8 cellular contexts compared by ENCODE assay signal in genomic region chr1:226674892-226675719, GRCh38.
A peak's percentile ranks its signal among the peaks of the same experiment; 100 is the strongest.
DNase-seq lines count a peak whose midpoint lies in the region; ATAC-seq and TF ChIP-seq lines count a peak whose summit lies in the region.

No MANE protein-coding gene starts in this region.

- peak; percentile 81 for DNase-seq in OCI-M1 (lab: John Stamatoyannopoulos, UW)
- peak; percentile 80 for DNase-seq in activated naive CD8-positive, alpha-beta T cell treated with anti-CD3 and anti-CD28 coated beads for 36 hours
- no peak for DNase-seq in mesothelial cell of epicardium (ENCODE audit: low spot score in 2 of 2, unreplicated experiment in 2 of 2)
- DNase-seq in NCI-H226: no peak
- DNase-seq in ecto neural progenitor cell (ENCODE audit: low spot score): no peak

- no peaks in the 10 kb centered on the region for H3K27me3 Mint-ChIP-seq in activated naive CD8-positive, alpha-beta T cell treated with anti-CD3 and anti-CD28 coated beads for 36 hours
- no peaks in the 10 kb centered on the region for H3K27me3 Mint-ChIP-seq in mesothelial cell of epicardium (ENCODE audit: low read depth)

- WGBS in thymus: 11% methylated on average over 17 of the region's 17 CpGs

- H3K4me3 Mint-ChIP-seq in activated naive CD8-positive, alpha-beta T cell treated with anti-CD3 and anti-CD28 coated beads for 36 hours: peak overlapping the region; percentile 72
- no peak overlapping the region for H3K4me3 Mint-ChIP-seq in mesothelial cell of epicardium

- no peaks in the 10 kb centered on the region for H3K9me3 ChIP-seq in thymus (ENCODE audit: control insufficient read depth)

- TF ChIP-seq CTCF in mesothelial cell of epicardium (IDR thresholded peaks at IDR 0.05; ENCODE audit: unreplicated experiment): no peak

- ATAC-seq in GM18511 (IDR thresholded peaks at IDR 0.05; ENCODE audit: unreplicated experiment): peak; percentile 74
- ATAC-seq in HG02840 (IDR thresholded peaks at IDR 0.05; ENCODE audit: low FRiP score, unreplicated experiment): peak; percentile 62

- H3K27ac ChIP-seq in thymus (ENCODE audit: low read depth): peak overlapping the region; percentile 95

- peaks cover 46% of the 10 kb centered on the region for H3K36me3 Mint-ChIP-seq in activated naive CD8-positive, alpha-beta T cell treated with anti-CD3 and anti-CD28 coated beads for 36 hours
- no peaks in the 10 kb centered on the region for H3K36me3 Mint-ChIP-seq in mesothelial cell of epicardium

- H3K4me1 Mint-ChIP-seq in activated naive CD8-positive, alpha-beta T cell treated with anti-CD3 and anti-CD28 coated beads for 36 hours: peaks cover 91% of the 10 kb centered on the region
- H3K4me1 Mint-ChIP-seq in mesothelial cell of epicardium: peaks cover 23% of the 10 kb centered on the region

- no peaks in the 10 kb centered on the region for H3K27me3 ChIP-seq in thymus (ENCODE audit: control insufficient read depth, insufficient read depth)

- H3K9me3 Mint-ChIP-seq in activated naive CD8-positive, alpha-beta T cell treated with anti-CD3 and anti-CD28 coated beads for 36 hours: peaks cover 2% of the 10 kb centered on the region
- H3K9me3 Mint-ChIP-seq in mesothelial cell of epicardium: no peaks in the 10 kb centered on the region

- peaks cover 64% of the 10 kb centered on the region for H3K4me1 ChIP-seq in thymus (ENCODE audit: control insufficient read depth, insufficient read depth, low read length)

- peak overlapping the region; percentile 90 for H3K27ac Mint-ChIP-seq in activated naive CD8-positive, alpha-beta T cell treated with anti-CD3 and anti-CD28 coated beads for 36 hours
- peak overlapping the region; percentile 43 for H3K27ac Mint-ChIP-seq in mesothelial cell of epicardium

- H3K4me3 ChIP-seq in thymus (ENCODE audit: low read length): peak overlapping the region; percentile 38

- peaks cover 5% of the 10 kb centered on the region for H3K36me3 ChIP-seq in thymus (ENCODE audit: control insufficient read depth, insufficient read depth)

Comparison
In these comparisons a context has a peak if more than half of its experiments do, and no peak if none do; other contexts are left out.
1. DNase-seq: peak in OCI-M1 (single experiment) and activated naive CD8-positive, alpha-beta T cell treated with anti-CD3 and anti-CD28 coated beads for 36 hours (single experiment); none in mesothelial cell of epicardium (0 of 2), NCI-H226 (single experiment) and ecto neural progenitor cell (single experiment).